ENCODE assay signal across 9 cellular contexts in the genomic region with DNA sequence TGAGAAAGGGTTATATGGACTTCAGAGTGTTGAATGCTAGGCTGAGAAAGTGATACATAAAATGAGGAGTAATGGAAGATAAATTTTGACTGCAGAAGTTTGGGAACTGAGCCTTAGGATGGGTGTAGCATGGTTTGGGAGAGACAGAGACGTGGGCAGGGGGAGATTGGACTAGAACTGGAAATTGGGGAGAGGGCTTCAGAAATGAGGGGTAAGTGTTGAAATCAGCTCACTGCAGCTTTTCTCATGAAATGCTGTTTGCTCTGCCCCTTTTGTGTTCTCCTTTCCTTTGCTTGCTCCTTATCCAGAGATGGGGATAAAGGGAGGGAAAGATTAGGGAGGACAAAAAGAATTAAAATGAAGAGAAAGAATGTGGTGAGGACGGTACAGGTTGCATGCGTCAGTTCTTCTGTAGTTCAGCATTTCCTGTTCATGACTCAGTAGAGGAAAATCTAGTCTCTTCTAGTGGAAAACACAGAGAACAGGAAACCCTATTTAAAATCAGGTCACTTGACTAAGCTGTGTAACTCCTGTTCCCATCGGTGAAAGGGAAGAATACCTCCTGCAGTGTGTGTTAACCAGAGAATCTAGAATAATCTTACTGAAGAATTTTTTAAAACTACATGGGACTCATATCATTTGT.
DNase-seq lines count a peak whose midpoint lies in the region; ATAC-seq, FAIRE-seq and TF ChIP-seq lines count a peak whose summit lies in the region.
"Had no signal": no experiment of that assay in that cellular context is flagged by ENCODE, and none has a peak within 500 bp of the region (broad histone marks: within the 10 kb centered on the region; RNA-seq: fewer than 3 reads in every experiment).

No MANE protein-coding gene starts in this region.

- H3K9ac ChIP-seq in HUES6 (ENCODE audit: low read length) (peak overlapping the region; percentile 88), endothelial cell of umbilical vein (replicated peaks; ENCODE audit: extremely low read depth, insufficient read depth, low read length) (peak overlapping the region; percentile 78)

- BruUV-seq in A673 (replicated peaks; lab: Mats Ljungman, UMichigan), result no TSS peak
- BruUV-seq in endothelial cell of umbilical vein (replicated peaks; lab: Mats Ljungman, UMichigan), result no TSS peak
- BruUV-seq in Calu3 (replicated peaks; lab: Mats Ljungman, UMichigan), result no TSS peak

- peak; percentile 95 for FAIRE-seq in endothelial cell of umbilical vein (lab: Jason Lieb, UNC)
- FAIRE-seq: colon had no signal

- ATAC-seq in GM19395 (IDR thresholded peaks at IDR 0.05; ENCODE audit: unreplicated experiment), result peak; percentile 60

- POLR2A ChIA-PET in A673 (lab: Charles Lee; ENCODE audit: low non-redundant PET) (interaction anchor here (0.5 kb wide), 1 partner anchor 28 kb away, joined by 3 read pairs; no protein-coding TSS in a partner anchor), endothelial cell of umbilical vein (lab: Charles Lee) (interaction anchor here (0.7 to 2.8 kb wide), 4 partner anchors 25 to 106 kb away, joined by 3 to 14 read pairs (median 6); a partner anchor contains a TSS)

- no peak overlapping the region for H2AFZ ChIP-seq in endothelial cell of umbilical vein (ENCODE audit: low read depth, low read length)

- CTCF ChIA-PET in A673 (lab: Charles Lee), result interaction anchor here (1.8 kb wide), 1 partner anchor 9 kb away, joined by 4 read pairs; no protein-coding TSS in a partner anchor
- CTCF ChIA-PET in endothelial cell of umbilical vein (lab: Charles Lee), result interaction anchor here (0.7 to 6.9 kb wide), 27 partner anchors 10 to 203 kb away, joined by 3 to 70 read pairs (median 8); a partner anchor contains a TSS
- CTCF ChIA-PET in Calu3 (lab: Charles Lee), result interaction anchor here (0.6 to 2.6 kb wide), 12 partner anchors 18 to 109 kb away, joined by 3 to 15 read pairs (median 4); a partner anchor contains a TSS

- H3K9me3 ChIP-seq in A673 (ENCODE audit: low read depth, low read length, poor library complexity, severe bottlenecking), result no peaks in the 10 kb centered on the region
- H3K9me3 ChIP-seq in HUES6 (ENCODE audit: control insufficient read depth, insufficient read depth, low read depth, low read length), result no peaks in the 10 kb centered on the region
- no peaks in the 10 kb centered on the region for H3K9me3 ChIP-seq in endothelial cell of umbilical vein (replicated peaks; ENCODE audit: control insufficient read depth, insufficient read depth, low read length)

- H3K27me3 ChIP-seq in A673 (replicated peaks; ENCODE audit: insufficient read depth, low read depth, low read length, poor library complexity) (no peaks in the 10 kb centered on the region), HUES6 (ENCODE audit: control insufficient read depth, insufficient read depth, low read length) (no peaks in the 10 kb centered on the region), endothelial cell of umbilical vein (ENCODE audit: control insufficient read depth in 2 of 2, insufficient read depth in 2 of 2, low read length in 2 of 2) (no peaks in the 10 kb centered on the region)

- peaks cover 16% of the 10 kb centered on the region for H3K4me1 Mint-ChIP-seq in Calu3 (ENCODE audit: low read depth, unreplicated experiment)

- peak; percentile 15 for TF ChIP-seq POLR2A in endothelial cell of umbilical vein (IDR thresholded peaks at IDR 0.05; ENCODE audit: low read depth, low read length)
- no peak for TF ChIP-seq POLR2A in lower leg skin (IDR thresholded peaks at IDR 0.05)

- intact Hi-C loops in A673 (cut with micrococcal nuclease; ENCODE audit: unreplicated experiment) (loop anchor here (2.0 to 10.0 kb wide), 3 partner anchors 46 to 186 kb away; no protein-coding TSS in a partner anchor), endothelial cell of umbilical vein (cut with micrococcal nuclease) (loop anchor here (1.0 to 10.0 kb wide), 5 partner anchors 17 to 486 kb away; no protein-coding TSS in a partner anchor), lower leg skin (cut with DNase I; ENCODE audit: low total_unique reads) (no loop called here), Calu3 (cut with micrococcal nuclease; ENCODE audit: unreplicated experiment) (loop anchor here (1.0 kb wide), 1 partner anchor 104 kb away; no protein-coding TSS in a partner anchor)

- H3K4me3 ChIP-seq in A673 (ENCODE audit: low read depth, low read length, poor library complexity, severe bottlenecking) (no peak overlapping the region), HUES6 (ENCODE audit: low read depth, low read length) (no peak overlapping the region), endothelial cell of umbilical vein (replicated peaks in 1 of 3; ENCODE audit: insufficient read depth in 1 of 3, low read depth in 1 of 3, low read length in 3 of 3) (peak overlapping the region in 1 of 3 experiments; percentile 30), lower leg skin (ENCODE audit: low read depth, poor library complexity, severe bottlenecking) (no peak overlapping the region)

- no peaks in the 10 kb centered on the region for H4K20me1 ChIP-seq in endothelial cell of umbilical vein (replicated peaks; ENCODE audit: control insufficient read depth, extremely low read depth, insufficient read depth, low read length)

- H3K4me3 Mint-ChIP-seq in Calu3 (ENCODE audit: low read depth, unreplicated experiment), result no peak overlapping the region

- WGBS in lower leg skin, 2 donors, result 39 to 47% methylated on average over 4 of the region's 4 CpGs

- H3K27ac ChIP-seq in A673 (ENCODE audit: low read depth, low read length, poor library complexity, severe bottlenecking), result peak overlapping the region; percentile 79
- H3K27ac ChIP-seq in HUES6 (ENCODE audit: low read depth, low read length), result peak overlapping the region; percentile 97
- H3K27ac ChIP-seq in endothelial cell of umbilical vein (ENCODE audit: insufficient read depth, low read depth, low read length), result peak overlapping the region; percentile 98

- DNase-seq in A673 (ENCODE audit: low spot score) (peak; percentile 90), endothelial cell of umbilical vein (ENCODE audit: low read depth, low spot score) (peak; percentile 93), pulmonary artery endothelial cell (ENCODE audit: low read depth, low spot score) (peak; percentile 90), lower leg skin (ENCODE audit: low spot score in 2 of 2) (no peak), SKM-1 (lab: John Stamatoyannopoulos, UW; ENCODE audit: unreplicated experiment) (no peak), Calu3 (no peak)

- H3K36me3 Mint-ChIP-seq in Calu3 (ENCODE audit: insufficient read depth, unreplicated experiment), result peaks cover 4% of the 10 kb centered on the region

- no peak overlapping the region for H3K27ac Mint-ChIP-seq in Calu3 (ENCODE audit: unreplicated experiment)

- no peaks in the 10 kb centered on the region for H3K27me3 Mint-ChIP-seq in Calu3 (ENCODE audit: unreplicated experiment)

- H3K79me2 ChIP-seq in endothelial cell of umbilical vein (ENCODE audit: control insufficient read depth, insufficient read depth, low read length), result peaks cover 76% of the 10 kb centered on the region

- peaks cover 69% of the 10 kb centered on the region for H3K4me1 ChIP-seq in A673 (ENCODE audit: insufficient read depth, low read length, poor library complexity, severe bottlenecking)
- peaks cover 76% of the 10 kb centered on the region for H3K4me1 ChIP-seq in HUES6 (ENCODE audit: control insufficient read depth, insufficient read depth, low read length)
- peaks cover 97% of the 10 kb centered on the region for H3K4me1 ChIP-seq in endothelial cell of umbilical vein (ENCODE audit: control insufficient read depth, extremely low read depth, insufficient read depth, low read length)

- no peaks in the 10 kb centered on the region for H3K9me1 ChIP-seq in endothelial cell of umbilical vein (replicated peaks; ENCODE audit: control insufficient read depth, extremely low read depth, insufficient read depth, low read length)

- H3K9me3 Mint-ChIP-seq in Calu3 (ENCODE audit: low read depth, unreplicated experiment), result no peaks in the 10 kb centered on the region

- TF ChIP-seq CTCF in A673 (conservative IDR thresholded peaks at IDR 0.05; ENCODE audit: low read depth, low read length) (no peak), endothelial cell of umbilical vein (IDR thresholded peaks at IDR 0.05; ENCODE audit: extremely low read depth in 1 of 2, insufficient read depth in 1 of 2, low read depth in 1 of 2, low read length in 2 of 2) (no peak), lower leg skin (IDR thresholded peaks at IDR 0.05) (no peak), Calu3 (IDR thresholded peaks at IDR 0.05; ENCODE audit: unreplicated experiment) (no peak)

- dilution Hi-C loops in endothelial cell of umbilical vein (cut with MboI; ENCODE audit: extremely low pct_ligation_motif_present, low sequenced_read_pairs), result no loop called here

- H3K36me3 ChIP-seq in A673 (ENCODE audit: insufficient read depth, low read length, poor library complexity, severe bottlenecking) (no peaks in the 10 kb centered on the region), HUES6 (ENCODE audit: control insufficient read depth, insufficient read depth, low read length) (peaks cover 18% of the 10 kb centered on the region), endothelial cell of umbilical vein (ENCODE audit: control insufficient read depth in 2 of 2, extremely low read depth in 1 of 2, insufficient read depth in 2 of 2, low read length in 2 of 2) (peaks cover 23 to 27% of the 10 kb centered on the region in 2 experiments)

- peak overlapping the region; percentile 76 for H3K4me2 ChIP-seq in endothelial cell of umbilical vein (ENCODE audit: insufficient read depth, low read length)

TF ChIP-seq in endothelial cell of umbilical vein, 7 proteins besides CTCF, POLR2A, EP300 and RAD21:
- no peak for TF ChIP-seq EZH2 (IDR thresholded peaks at IDR 0.05; ENCODE audit: borderline replicate concordance, low read depth, low read length, severe bottlenecking)
- peak; percentile 87 for TF ChIP-seq POLR2AphosphoS5 (IDR thresholded peaks at IDR 0.05; ENCODE audit: insufficient read depth, low read depth, low read length)
- TF ChIP-seq, protein P1, sequence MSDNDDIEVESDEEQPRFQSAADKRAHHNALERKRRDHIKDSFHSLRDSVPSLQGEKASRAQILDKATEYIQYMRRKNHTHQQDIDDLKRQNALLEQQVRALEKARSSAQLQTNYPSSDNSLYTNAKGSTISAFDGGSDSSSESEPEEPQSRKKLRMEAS (IDR thresholded peaks at IDR 0.05; ENCODE audit: insufficient read depth, insufficient read length), result no peak
- TF ChIP-seq FOS (IDR thresholded peaks at IDR 0.05; ENCODE audit: borderline replicate concordance, insufficient read depth, low read length), result peak; percentile 96
- TF ChIP-seq JUN (IDR thresholded peaks at IDR 0.05; ENCODE audit: borderline replicate concordance, insufficient read depth, insufficient read length, low read depth), result peak; percentile 98
- TF ChIP-seq GATA2 (IDR thresholded peaks at IDR 0.05; ENCODE audit: insufficient read depth, insufficient read length, low read depth, low read length), result peak; percentile 43
- TF ChIP-seq MYC (IDR thresholded peaks at IDR 0.05; ENCODE audit: low read depth, low read length), result no peak
TF ChIP-seq in endothelial cell of umbilical vein: peak in this region for 4.

Comparison
In these comparisons a context has a peak if more than half of its experiments do, and no peak if none do; other contexts are left out.
1. DNase-seq: peak in A673 (single experiment), endothelial cell of umbilical vein (single experiment) and pulmonary artery endothelial cell (single experiment); none in lower leg skin (0 of 2), SKM-1 (single experiment) and Calu3 (single experiment).
2. Peak in every context shown above with its lines, with median percentiles within 50 percentile points of each other: H3K27ac ChIP-seq.